Comparison of ENCODE assay signal across 8 cellular contexts in genomic region chr3:105367406-105368213, GRCh38. TPM values are rescaled to one million over a fixed set of nuclear protein-coding genes. Genes with fewer than 3 reads are reported as not detected.
DNase-seq lines count a peak whose midpoint lies in the region; ATAC-seq and TF ChIP-seq lines count a peak whose summit lies in the region.

No MANE protein-coding gene starts in this region.

- H3K4me3 Mint-ChIP-seq in natural killer cell, result peak overlapping the region; percentile 97

- CTCF ChIA-PET in Panc1 (lab: Charles Lee), result interaction anchor here (0.5 to 0.7 kb wide), 2 partner anchors 12 to 80 kb away, joined by 3 to 10 read pairs; no protein-coding TSS in a partner anchor

- peak overlapping the region; percentile 86 to 90 for H3K27ac Mint-ChIP-seq in natural killer cell

- H3K4me1 ChIP-seq in BLaER1 treated with 17β-estradiol and CSF1 and Interleukin-3, amounts not matched to agents 10 nM and 100 nM, result peaks cover 10 to 40% (median 31%) of the 10 kb centered on the region in 10 experiments
- H3K4me1 ChIP-seq in Panc1 (ENCODE audit: control insufficient read depth, insufficient read depth, low read length) (peaks cover 9% of the 10 kb centered on the region), stomach smooth muscle (ENCODE audit: control insufficient read depth, insufficient read depth, low read length) (peaks cover 11% of the 10 kb centered on the region)

- BruUV-seq in Panc1 (replicated peaks; lab: Mats Ljungman, UMichigan), result no TSS peak

- peak overlapping the region; percentile 74 to 91 (median 84) for H3K9ac ChIP-seq in BLaER1 treated with 17β-estradiol and CSF1 and Interleukin-3, amounts not matched to agents 10 nM and 100 nM
- peak overlapping the region; percentile 61 to 87 for H3K9ac ChIP-seq in stomach smooth muscle (ENCODE audit: low read length in 2 of 2)

- TF ChIP-seq CTCF in Panc1 (IDR thresholded peaks at IDR 0.05) (no peak), natural killer cell (IDR thresholded peaks at IDR 0.05) (no peak)

- peaks cover 0 to 24% (median 15%) of the 10 kb centered on the region in 11 experiments; a peak in 18 of 22 replicates for H3K27me3 ChIP-seq in BLaER1 treated with 17β-estradiol and CSF1 and Interleukin-3, amounts not matched to agents 10 nM and 100 nM
- no peaks in the 10 kb centered on the region for H3K27me3 ChIP-seq in Panc1 (ENCODE audit: control insufficient read depth, insufficient read depth, low read length)
- H3K27me3 ChIP-seq in stomach smooth muscle (ENCODE audit: control insufficient read depth in 1 of 2, insufficient read depth in 2 of 2, low read length in 2 of 2), result peaks cover 0 to 4% of the 10 kb centered on the region in 2 donors

- in situ Hi-C loops in Panc1 (cut with HindIII; ENCODE audit: low pct_unique_long_range_greater_than_20kb, low sequenced_read_pairs), result no loop called here

- H4K20me1 ChIP-seq in BLaER1 treated with 17β-estradiol and CSF1 and Interleukin-3, amounts not matched to agents 10 nM and 100 nM, result peaks cover 0 to 28% (median 0%) of the 10 kb centered on the region in 11 experiments; a peak in 6 of 22 replicates

- H3K4me1 Mint-ChIP-seq in natural killer cell, result peaks cover 43 to 45% of the 10 kb centered on the region in 2 donors

- peak overlapping the region; percentile 87 to 100 (median 99) for H3K4me2 ChIP-seq in BLaER1 treated with 17β-estradiol and CSF1 and Interleukin-3, amounts not matched to agents 10 nM and 100 nM

- H3K27ac ChIP-seq in BLaER1 treated with 17β-estradiol and CSF1 and Interleukin-3, amounts not matched to agents 10 nM and 100 nM, result peak overlapping the region; percentile 73 to 92 (median 81)
- H3K27ac ChIP-seq in Panc1 (ENCODE audit: low read length) (peak overlapping the region; percentile 86), stomach smooth muscle (ENCODE audit: low read length) (peak overlapping the region; percentile 65)

- no peaks in the 10 kb centered on the region for H3K36me3 Mint-ChIP-seq in natural killer cell

- peak; percentile 22 for ATAC-seq in HG03439 (IDR thresholded peaks at IDR 0.05; ENCODE audit: unreplicated experiment)
- ATAC-seq in Panc1, result peak; percentile 12
- ATAC-seq in natural killer cell, result peak; percentile 29 to 48 (median 30)

- H3K9me3 Mint-ChIP-seq in natural killer cell, result no peaks in the 10 kb centered on the region

- H3K27me3 Mint-ChIP-seq in natural killer cell (ENCODE audit: low read depth in 2 of 2), result peaks cover 28 to 35% of the 10 kb centered on the region in 2 donors

- intact Hi-C loops in Panc1 (cut with micrococcal nuclease; ENCODE audit: unreplicated experiment), result loop anchor here (5.0 kb wide), 3 partner anchors 150 to 1090 kb away; no protein-coding TSS in a partner anchor
- intact Hi-C loops in natural killer cell (cut with micrococcal nuclease), result no loop called here

- peak overlapping the region; percentile 64 to 87 (median 74) for H3K4me3 ChIP-seq in BLaER1 treated with 17β-estradiol and CSF1 and Interleukin-3, amounts not matched to agents 10 nM and 100 nM
- H3K4me3 ChIP-seq in Panc1 (ENCODE audit: low read depth in 2 of 2, low read length in 2 of 2) (peak overlapping the region; percentile 63 to 84), stomach smooth muscle (ENCODE audit: low read length in 2 of 2) (peak overlapping the region; percentile 87 to 94)

- no peaks in the 10 kb centered on the region for H3K36me3 ChIP-seq in BLaER1 treated with 17β-estradiol and CSF1 and Interleukin-3, amounts not matched to agents 10 nM and 100 nM
- H3K36me3 ChIP-seq in Panc1 (ENCODE audit: control insufficient read depth, insufficient read depth, low read length) (peaks cover 2% of the 10 kb centered on the region; the same call in 1 of the 2 replicates), stomach smooth muscle (ENCODE audit: control insufficient read depth in 2 of 2, insufficient read depth in 2 of 2, low read length in 2 of 2) (no peaks in the 10 kb centered on the region)

- DNase-seq in Panc1 (ENCODE audit: low read depth, low spot score) (no peak), fibroblast of peridontal ligament (ENCODE audit: extremely low read depth) (peak; percentile 72), natural killer cell (peak; percentile 29)
- peak; percentile 5 to 47 for DNase-seq in activated T-helper 1 cell treated with anti-CD3 and anti-CD28 coated beads, Interleukin-2, amount 50 U/mL, for 16 hours (ENCODE audit: low read depth in 1 of 2, low spot score in 1 of 2)

- TF ChIP-seq POLR2A in GM19099 (IDR thresholded peaks at IDR 0.05; ENCODE audit: extremely low read depth, insufficient read length, low read depth), result peak; percentile 63

- no peaks in the 10 kb centered on the region for H3K9me3 ChIP-seq in BLaER1 treated with 17β-estradiol and CSF1 and Interleukin-3, amounts not matched to agents 10 nM and 100 nM (replicated peaks in 1 of 11)
- H3K9me3 ChIP-seq in Panc1 (ENCODE audit: control insufficient read depth, insufficient read depth, low read depth, low read length), result no peaks in the 10 kb centered on the region
- no peaks in the 10 kb centered on the region for H3K9me3 ChIP-seq in stomach smooth muscle (ENCODE audit: control insufficient read depth in 2 of 2, low read length in 2 of 2)

- POLR2A ChIA-PET in Panc1 (lab: Charles Lee), result interaction anchor here (0.6 kb wide), 1 partner anchor 479 kb away, joined by 11 read pairs; no protein-coding TSS in a partner anchor

RNA-seq across cellular contexts. Expression of gene ALCAM, which starts 0.9 kb away (rescaled TPM):
- total RNA-seq in Panc1 (2021; ENCODE audit: unreplicated experiment) (32.3 TPM), natural killer cell (1 to 10 TPM; 1.5 to 3.0 (median 1.5) TPM)
- polyA plus RNA-seq in Panc1 (2012; ENCODE audit: insufficient read length), result 10.0 TPM
